In genomic region chr2:9826208-9826607, GRCh38 we compare ENCODE assay signal across 13 cellular contexts. TPM values are rescaled to one million over a fixed set of nuclear protein-coding genes. Genes with fewer than 3 reads are reported as not detected.
DNase-seq lines count a peak whose midpoint lies in the region; ATAC-seq and TF ChIP-seq lines count a peak whose summit lies in the region.
"Had no signal": no experiment of that assay in that cellular context is flagged by ENCODE, and none has a peak within 500 bp of the region (broad histone marks: within the 10 kb centered on the region; RNA-seq: fewer than 3 reads in every experiment).

No MANE protein-coding gene starts in this region.

- ATAC-seq in SK-N-SH treated with all-trans-retinoic acid at 6 μM for 48 hours: no peak
- no peak for ATAC-seq in stimulated activated naive CD8-positive, alpha-beta T cell treated with anti-CD3 and anti-CD28 coated beads, Interleukin-15, Interleukin-2, amounts not matched to agents 100 U/mL and 50 U/mL, for 24 hours
- ATAC-seq: A549; CD8-positive, alpha-beta T cell had no signal

- peak; percentile 33 for DNase-seq in NCI-H82 (lab: John Stamatoyannopoulos, UW)
- DNase-seq in NCI-H82 treated with DMSO at 0.1 percent for 48 hours (lab: John Stamatoyannopoulos, UW; ENCODE audit: unreplicated experiment): no peak
- DNase-seq in SK-N-DZ (ENCODE audit: low spot score): peak; percentile 67
- no peak for DNase-seq in stimulated activated naive CD8-positive, alpha-beta T cell treated with anti-CD3 and anti-CD28 coated beads, Interleukin-15, Interleukin-2, amounts not matched to agents 100 U/mL and 50 U/mL, for 24 hours
- DNase-seq: AML-193; Caco-2; Calu3; CD4-positive, alpha-beta T cell; CD8-positive, alpha-beta T cell; DMS79 treated with DMSO at 0.1 percent for 48 hours; GF-D8 had no signal

TF ChIP-seq in SK-N-SH treated with all-trans-retinoic acid at 6 μM for 48 hours, 23 proteins besides CTCF, POLR2A, EP300 and RAD21:
- TF ChIP-seq RARB (CRISPR knock-in tag; IDR thresholded peaks at IDR 0.05) (no peak), TCF4 (CRISPR knock-in tag; IDR thresholded peaks at IDR 0.05; ENCODE audit: borderline replicate concordance) (peak; percentile 86), BACH2 (CRISPR knock-in tag; IDR thresholded peaks at IDR 0.05; ENCODE audit: borderline replicate concordance) (no peak), ZFP3 (CRISPR knock-in tag; IDR thresholded peaks at IDR 0.05) (no peak)
- TF ChIP-seq, protein P1, sequence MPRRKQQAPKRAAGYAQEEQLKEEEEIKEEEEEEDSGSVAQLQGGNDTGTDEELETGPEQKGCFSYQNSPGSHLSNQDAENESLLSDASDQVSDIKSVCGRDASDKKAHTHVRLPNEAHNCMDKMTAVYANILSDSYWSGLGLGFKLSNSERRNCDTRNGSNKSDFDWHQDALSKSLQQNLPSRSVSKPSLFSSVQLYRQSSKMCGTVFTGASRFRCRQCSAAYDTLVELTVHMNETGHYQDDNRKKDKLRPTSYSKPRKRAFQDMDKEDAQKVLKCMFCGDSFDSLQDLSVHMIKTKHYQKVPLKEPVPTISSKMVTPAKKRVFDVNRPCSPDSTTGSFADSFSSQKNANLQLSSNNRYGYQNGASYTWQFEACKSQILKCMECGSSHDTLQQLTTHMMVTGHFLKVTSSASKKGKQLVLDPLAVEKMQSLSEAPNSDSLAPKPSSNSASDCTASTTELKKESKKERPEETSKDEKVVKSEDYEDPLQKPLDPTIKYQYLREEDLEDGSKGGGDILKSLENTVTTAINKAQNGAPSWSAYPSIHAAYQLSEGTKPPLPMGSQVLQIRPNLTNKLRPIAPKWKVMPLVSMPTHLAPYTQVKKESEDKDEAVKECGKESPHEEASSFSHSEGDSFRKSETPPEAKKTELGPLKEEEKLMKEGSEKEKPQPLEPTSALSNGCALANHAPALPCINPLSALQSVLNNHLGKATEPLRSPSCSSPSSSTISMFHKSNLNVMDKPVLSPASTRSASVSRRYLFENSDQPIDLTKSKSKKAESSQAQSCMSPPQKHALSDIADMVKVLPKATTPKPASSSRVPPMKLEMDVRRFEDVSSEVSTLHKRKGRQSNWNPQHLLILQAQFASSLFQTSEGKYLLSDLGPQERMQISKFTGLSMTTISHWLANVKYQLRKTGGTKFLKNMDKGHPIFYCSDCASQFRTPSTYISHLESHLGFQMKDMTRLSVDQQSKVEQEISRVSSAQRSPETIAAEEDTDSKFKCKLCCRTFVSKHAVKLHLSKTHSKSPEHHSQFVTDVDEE (CRISPR knock-in tag; IDR thresholded peaks at IDR 0.05): peak; percentile 90; the same call in 1 of the 2 replicates

RNA-seq across cellular contexts. Expression of gene TAF1B, which starts 17.1 kb away (rescaled TPM):
- 20.0 and 38.3 TPM in 2 replicates for polyA plus RNA-seq in SK-N-DZ (2014; cell fraction: cytosol; rRNA removed)
- polyA plus RNA-seq in SK-N-DZ (2014; cell fraction: nucleus; rRNA removed): 34.7 and 53.5 TPM in 2 replicates

Comparison
In these comparisons a context has a peak if more than half of its experiments do, and no peak if none do; other contexts are left out.
1. DNase-seq: peak in NCI-H82 (single experiment) and SK-N-DZ (single experiment); none in NCI-H82 treated with DMSO at 0.1 percent for 48 hours (single experiment) and stimulated activated naive CD8-positive, alpha-beta T cell treated with anti-CD3 and anti-CD28 coated beads, Interleukin-15, Interleukin-2, amounts not matched to agents 100 U/mL and 50 U/mL, for 24 hours (single experiment).